In genomic region chr15:89121414-89121813, GRCh38 we compare ENCODE assay signal across 9 cellular contexts. TPM values are rescaled to one million over a fixed set of nuclear protein-coding genes. Genes with fewer than 3 reads are reported as not detected.
A peak's percentile ranks its signal among the peaks of the same experiment; 100 is the strongest.
DNase-seq lines count a peak whose midpoint lies in the region; ATAC-seq and TF ChIP-seq lines count a peak whose summit lies in the region.
"Had no signal": no experiment of that assay in that cellular context is flagged by ENCODE, and none has a peak within 500 bp of the region (broad histone marks: within the 10 kb centered on the region; RNA-seq: fewer than 3 reads in every experiment).

No MANE protein-coding gene starts in this region.

- no peaks in the 10 kb centered on the region for H3K4me1 ChIP-seq in endodermal cell (ENCODE audit: control insufficient read depth, insufficient read depth, low read length)

- H3K27me3 ChIP-seq in endodermal cell (ENCODE audit: control insufficient read depth, insufficient read depth, low read length, poor library complexity, severe bottlenecking): no peaks in the 10 kb centered on the region

- DNase-seq in NCI-H2171 treated with DMSO at 0.1 percent for 48 hours (lab: John Stamatoyannopoulos, UW) (peak; percentile 57), NCI-H2171 (lab: John Stamatoyannopoulos, UW) (no peak), T-helper 17 cell (no peak), left colon (peak; percentile 50 to 82), type B pancreatic cell (ENCODE audit: extremely low spot score, unreplicated experiment) (no peak), endodermal cell (no peak), cerebellar nuclear complex (lab: John Stamatoyannopoulos, UW) (no peak)

- no peak overlapping the region for H3K27ac ChIP-seq in endodermal cell (ENCODE audit: low read depth, low read length)

- ATAC-seq in T-helper 17 cell (no peak), left colon (peak; percentile 93), GM18870 (IDR thresholded peaks at IDR 0.05; ENCODE audit: unreplicated experiment) (no peak)

- H3K9me3 ChIP-seq in T-helper 17 cell (ENCODE audit: control insufficient read depth, low read length, poor library complexity, severe bottlenecking): no peaks in the 10 kb centered on the region
- no peaks in the 10 kb centered on the region for H3K9me3 ChIP-seq in endodermal cell (ENCODE audit: control insufficient read depth, low read length)

- H3K4me1 Mint-ChIP-seq in T-helper 17 cell: peaks cover 9% of the 10 kb centered on the region
- peaks cover 28% of the 10 kb centered on the region for H3K4me1 Mint-ChIP-seq in type B pancreatic cell (ENCODE audit: unreplicated experiment)
- peaks cover 1% of the 10 kb centered on the region for H3K4me1 Mint-ChIP-seq in endodermal cell
- H3K4me1 Mint-ChIP-seq: activated naive CD4-positive, alpha-beta T cell treated with anti-CD3 and anti-CD28 coated beads, Interleukin-2, amount 50 U/mL, for 24 hours had no signal

- no peak overlapping the region for H3K9ac ChIP-seq in endodermal cell (ENCODE audit: extremely low read depth, low read length, poor library complexity, severe bottlenecking)

- H3K4me3 Mint-ChIP-seq in T-helper 17 cell (no peak overlapping the region), type B pancreatic cell (peak overlapping the region; percentile 41), endodermal cell (no peak overlapping the region)
- H3K4me3 Mint-ChIP-seq: activated naive CD4-positive, alpha-beta T cell treated with anti-CD3 and anti-CD28 coated beads, Interleukin-2, amount 50 U/mL, for 24 hours had no signal

- H3K36me3 ChIP-seq in endodermal cell (ENCODE audit: control insufficient read depth, insufficient read depth, low read length): peaks cover 24% of the 10 kb centered on the region

- WGBS in endodermal cell (ENCODE audit: insufficient coverage in 1 of 2, insufficient read length in 1 of 2), 2 experiments: 89 to 95% methylated on average over 2 to 3 of the region's 3 CpGs

- H3K27ac Mint-ChIP-seq in T-helper 17 cell (peak overlapping the region; percentile 61), type B pancreatic cell (peak overlapping the region; percentile 85), endodermal cell (no peak overlapping the region)
- H3K27ac Mint-ChIP-seq: activated naive CD4-positive, alpha-beta T cell treated with anti-CD3 and anti-CD28 coated beads, Interleukin-2, amount 50 U/mL, for 24 hours had no signal

- intact Hi-C loops in left colon (cut with DNase I, micrococcal nuclease): no loop called here

- H3K9me3 Mint-ChIP-seq in type B pancreatic cell (no peaks in the 10 kb centered on the region), endodermal cell (no peaks in the 10 kb centered on the region)
- H3K9me3 Mint-ChIP-seq: activated naive CD4-positive, alpha-beta T cell treated with anti-CD3 and anti-CD28 coated beads, Interleukin-2, amount 50 U/mL, for 24 hours had no signal

- no peak overlapping the region for H3K4me3 ChIP-seq in endodermal cell (ENCODE audit: low read length)

- no peaks in the 10 kb centered on the region for H3K27me3 Mint-ChIP-seq in T-helper 17 cell
- no peaks in the 10 kb centered on the region for H3K27me3 Mint-ChIP-seq in type B pancreatic cell
- H3K27me3 Mint-ChIP-seq in endodermal cell (ENCODE audit: insufficient read depth): no peaks in the 10 kb centered on the region
- H3K27me3 Mint-ChIP-seq: activated naive CD4-positive, alpha-beta T cell treated with anti-CD3 and anti-CD28 coated beads, Interleukin-2, amount 50 U/mL, for 24 hours had no signal

- TF ChIP-seq CTCF in type B pancreatic cell (conservative IDR thresholded peaks at IDR 0.05) (no peak), endodermal cell (conservative IDR thresholded peaks at IDR 0.05) (no peak)

- peaks cover 5% of the 10 kb centered on the region for H3K36me3 Mint-ChIP-seq in T-helper 17 cell (ENCODE audit: low read depth)
- H3K36me3 Mint-ChIP-seq in type B pancreatic cell: peaks cover 17% of the 10 kb centered on the region
- H3K36me3 Mint-ChIP-seq in endodermal cell (ENCODE audit: low read depth): peaks cover 19% of the 10 kb centered on the region

RNA-seq across cellular contexts. Expression of gene ABHD2, which starts 33.2 kb away (rescaled TPM):
- total RNA-seq in T-helper 17 cell (10 to 100 TPM; 55.6 to 58.2 TPM), left colon (100 to 1,000 TPM; 100 to 112 TPM), type B pancreatic cell (ENCODE audit: low replicate concordance) (55.4 and 63.9 TPM in 2 replicates), endodermal cell (10 to 100 TPM; 24.1 to 26.0 TPM)
- polyA plus RNA-seq in endodermal cell (2013, experiment 1 of 2): 18.6 TPM
- polyA plus RNA-seq in endodermal cell (2013, experiment 2 of 2): 18.1 TPM

Comparison
In these comparisons a context has a peak if more than half of its experiments do, and no peak if none do; other contexts are left out.
1. DNase-seq: peak in NCI-H2171 treated with DMSO at 0.1 percent for 48 hours (single experiment) and left colon (2 of 2); none in NCI-H2171 (single experiment), T-helper 17 cell (0 of 3), type B pancreatic cell (single experiment), endodermal cell (single experiment) and cerebellar nuclear complex (0 of 2).